ENCODE assay signal across 22 cellular contexts in the genomic region with DNA sequence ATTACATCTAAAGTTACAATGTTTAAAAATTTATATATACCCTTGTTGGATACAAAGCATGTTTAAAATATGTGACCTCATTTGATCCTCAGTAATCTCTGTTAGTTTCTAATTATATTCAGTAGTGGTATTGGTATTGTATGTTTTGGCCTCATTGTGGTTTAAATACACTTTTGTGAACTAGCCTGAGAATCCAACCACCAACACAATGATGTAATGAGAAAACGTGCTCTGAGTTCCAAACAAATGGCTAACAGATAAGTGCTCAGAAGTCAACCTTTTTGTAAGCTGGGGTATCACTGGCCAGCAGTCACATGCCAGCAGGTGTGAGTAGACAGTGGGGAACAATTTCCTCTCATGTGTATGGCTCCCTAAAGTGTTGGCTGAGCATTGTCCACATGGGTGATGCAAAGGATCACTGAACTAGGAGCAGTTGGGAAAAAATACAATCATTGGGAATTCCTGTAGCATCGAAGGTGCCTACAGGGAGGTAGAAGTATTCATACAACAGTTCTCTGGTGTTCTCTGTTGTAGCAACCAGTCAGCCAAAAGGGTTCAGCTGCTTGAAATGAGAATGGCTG. TPM values are rescaled to one million over a fixed set of nuclear protein-coding genes. Genes with fewer than 3 reads are reported as not detected.
DNase-seq lines count a peak whose midpoint lies in the region; ATAC-seq and TF ChIP-seq lines count a peak whose summit lies in the region.
"Had no signal": no experiment of that assay in that cellular context is flagged by ENCODE, and none has a peak within 500 bp of the region (broad histone marks: within the 10 kb centered on the region; RNA-seq: fewer than 3 reads in every experiment).

No MANE protein-coding gene starts in this region.

- H4K20me1 ChIP-seq in H9 (ENCODE audit: control insufficient read depth, insufficient read depth, insufficient read length), result no peaks in the 10 kb centered on the region

- no peak overlapping the region for H4K5ac ChIP-seq in H9 (ENCODE audit: insufficient read length, low read depth, low read length)

- no peak for ATAC-seq in CD4-positive, alpha-beta T cell (ENCODE audit: poor library complexity)
- no peak for ATAC-seq in activated B cell treated with CpG ODN at 0.5 μM for 24 hours (ENCODE audit: low read depth)
- ATAC-seq in effector memory CD8-positive, alpha-beta T cell (replicated peaks), result peak; percentile 3
- ATAC-seq in Right ventricle myocardium superior (ENCODE audit: poor library complexity), result no peak
- ATAC-seq: activated CD4-positive, CD25-positive, alpha-beta regulatory T cell treated with anti-CD3 and anti-CD28 coated beads, Interleukin-2, amount 50 U/mL, for 24 hours had no signal

- POLR2A ChIA-PET in CD4-positive, alpha-beta T cell (lab: Charles Lee), result no interaction called here
- POLR2A ChIA-PET in activated B cell treated with CpG ODN at 0.5 μM for 24 hours (lab: Charles Lee) (interaction anchor here (0.9 kb wide), 1 partner anchor 11 kb away, joined by 3 read pairs; no protein-coding TSS in a partner anchor), Caco-2 (lab: Charles Lee) (no interaction called here)

- no peak overlapping the region for H3K9ac ChIP-seq in H9 (ENCODE audit: extremely low read depth, insufficient read length, low read length)
- H3K9ac ChIP-seq: parathyroid adenoma had no signal

- H3K4me3 ChIP-seq in GM12865 (ENCODE audit: low read depth, low read length), result no peak overlapping the region
- H3K4me3 ChIP-seq in Caco-2 (ENCODE audit: low read depth, low read length), result no peak overlapping the region
- H3K4me3 ChIP-seq: adrenal gland, breast epithelium, Peyer's patch had no signal

- no peak overlapping the region for H3K56ac ChIP-seq in H9 (ENCODE audit: insufficient read length, low read depth, low read length)

- BruUV-seq in Caco-2 (replicated peaks; lab: Mats Ljungman, UMichigan), result no TSS peak

- no peaks in the 10 kb centered on the region for H3K27me3 Mint-ChIP-seq in CD4-positive, alpha-beta T cell
- no peaks in the 10 kb centered on the region for H3K27me3 Mint-ChIP-seq in activated B cell treated with CpG ODN at 0.5 μM for 24 hours
- H3K27me3 Mint-ChIP-seq in effector memory CD8-positive, alpha-beta T cell, result no peaks in the 10 kb centered on the region
- H3K27me3 Mint-ChIP-seq in H9 (ENCODE audit: low read depth), result no peaks in the 10 kb centered on the region; the same call in 1 of the 2 replicates
- H3K27me3 Mint-ChIP-seq in Caco-2 (ENCODE audit: insufficient read depth, unreplicated experiment), result no peaks in the 10 kb centered on the region

- H3K4me3 Mint-ChIP-seq in CD4-positive, alpha-beta T cell, result no peak overlapping the region
- no peak overlapping the region for H3K4me3 Mint-ChIP-seq in activated B cell treated with CpG ODN at 0.5 μM for 24 hours
- H3K4me3 Mint-ChIP-seq in effector memory CD8-positive, alpha-beta T cell, result no peak overlapping the region
- no peak overlapping the region for H3K4me3 Mint-ChIP-seq in H9
- H3K4me3 Mint-ChIP-seq in Caco-2 (ENCODE audit: unreplicated experiment), result no peak overlapping the region

- peaks cover 25% of the 10 kb centered on the region for H3K36me3 Mint-ChIP-seq in CD4-positive, alpha-beta T cell (ENCODE audit: low read depth)
- H3K36me3 Mint-ChIP-seq in activated B cell treated with CpG ODN at 0.5 μM for 24 hours (ENCODE audit: low read depth) (peaks cover 19% of the 10 kb centered on the region), H9 (ENCODE audit: insufficient read depth in 1 of 3, low read depth in 3 of 3) (no peaks in the 10 kb centered on the region), Caco-2 (ENCODE audit: insufficient read depth, unreplicated experiment) (no peaks in the 10 kb centered on the region)
- peaks cover 32% of the 10 kb centered on the region for H3K36me3 Mint-ChIP-seq in effector memory CD8-positive, alpha-beta T cell (ENCODE audit: insufficient read depth)

- no peaks in the 10 kb centered on the region for H3K79me2 ChIP-seq in H9 (ENCODE audit: insufficient read depth, low read length)
- H3K79me2 ChIP-seq: parathyroid adenoma had no signal

- peaks cover 52% of the 10 kb centered on the region for H3K4me1 Mint-ChIP-seq in CD4-positive, alpha-beta T cell (ENCODE audit: low read depth)
- H3K4me1 Mint-ChIP-seq in activated B cell treated with CpG ODN at 0.5 μM for 24 hours (peaks cover 44% of the 10 kb centered on the region), H9 (no peaks in the 10 kb centered on the region), Caco-2 (ENCODE audit: low read depth, unreplicated experiment) (peaks cover 7% of the 10 kb centered on the region)
- peaks cover 29 to 33% of the 10 kb centered on the region in 2 donors for H3K4me1 Mint-ChIP-seq in effector memory CD8-positive, alpha-beta T cell (ENCODE audit: low read depth in 2 of 2)

- H3K9me3 Mint-ChIP-seq in CD4-positive, alpha-beta T cell, result no peaks in the 10 kb centered on the region
- H3K9me3 Mint-ChIP-seq in activated B cell treated with CpG ODN at 0.5 μM for 24 hours (peaks cover 3% of the 10 kb centered on the region), H9 (no peaks in the 10 kb centered on the region; a peak in 1 of 5 replicates), Caco-2 (ENCODE audit: unreplicated experiment) (no peaks in the 10 kb centered on the region)
- H3K9me3 Mint-ChIP-seq in effector memory CD8-positive, alpha-beta T cell, result no peaks in the 10 kb centered on the region

- intact Hi-C loops in CD4-positive, alpha-beta T cell (cut with DNase I, micrococcal nuclease), result loop anchor here in 1 of 2 experiments (5.0 kb wide), 1 partner anchor 53 kb away; no protein-coding TSS in a partner anchor
- intact Hi-C loops in activated B cell treated with CpG ODN at 0.5 μM for 24 hours (cut with micrococcal nuclease) (no loop called here), Right ventricle myocardium superior (cut with DNase I) (no loop called here), Caco-2 (cut with micrococcal nuclease; ENCODE audit: unreplicated experiment) (no loop called here)

- H4K8ac ChIP-seq in H9 (replicated peaks; ENCODE audit: insufficient read length, low read depth, low read length), result no peak overlapping the region

- no peak overlapping the region for H3K23ac ChIP-seq in H9 (ENCODE audit: insufficient read length, low read depth, low read length)

- no peak overlapping the region for H3K18ac ChIP-seq in H9 (ENCODE audit: insufficient read length, low read depth, low read length)

- TF ChIP-seq CTCF in CD4-positive, alpha-beta T cell (IDR thresholded peaks at IDR 0.05), result no peak
- TF ChIP-seq CTCF in GM12865 (IDR thresholded peaks at IDR 0.05; ENCODE audit: insufficient read depth, low read depth, low read length, missing control alignments) (no peak), activated B cell treated with CpG ODN at 0.5 μM for 24 hours (IDR thresholded peaks at IDR 0.05) (no peak), H9 (conservative IDR thresholded peaks at IDR 0.05) (no peak), Caco-2 (IDR thresholded peaks at IDR 0.05; ENCODE audit: insufficient read depth in 1 of 2, low read depth in 1 of 2, low read length in 1 of 2, severe bottlenecking in 1 of 2, unreplicated experiment in 1 of 2) (no peak)

- H2BK20ac ChIP-seq in H9 (ENCODE audit: low read depth, low read length, poor library complexity, severe bottlenecking), result no peak overlapping the region

- H3K4me1 ChIP-seq in H9 (ENCODE audit: insufficient read depth, low read length) (no peaks in the 10 kb centered on the region), Caco-2 (no peaks in the 10 kb centered on the region; the same call in 1 of the 2 replicates)
- H3K4me1 ChIP-seq: BE2C, breast epithelium, parathyroid adenoma had no signal

- peak overlapping the region; percentile 95 for H3K27ac ChIP-seq in CD4-positive, alpha-beta T cell (ENCODE audit: low read depth, low read length)
- no peak overlapping the region for H3K27ac ChIP-seq in H9 (ENCODE audit: insufficient read length, low read depth, low read length)
- H3K27ac ChIP-seq: breast epithelium, epithelial cell of prostate, parathyroid adenoma had no signal

- H3T11ph ChIP-seq in H9 (ENCODE audit: low read length), result no peak overlapping the region

- no peaks in the 10 kb centered on the region for H3K79me1 ChIP-seq in H9 (ENCODE audit: insufficient read depth, low read depth, low read length, poor library complexity, severe bottlenecking)

- no peak for DNase-seq in CD4-positive, alpha-beta T cell
- peak; percentile 19 for DNase-seq in GM12865 (ENCODE audit: low read depth)
- DNase-seq in activated B cell treated with CpG ODN at 0.5 μM for 24 hours, result no peak
- DNase-seq in effector memory CD8-positive, alpha-beta T cell, result no peak
- no peak for DNase-seq in GOT3 (lab: John Stamatoyannopoulos, UW)
- no peak for DNase-seq in Right ventricle myocardium superior
- DNase-seq in H9, result no peak
- no peak for DNase-seq in Caco-2
- DNase-seq: adrenal gland; BE2C; dermis blood vessel endothelial cell; foreskin fibroblast; hypothalamus; NCI-H187 treated with DMSO at 0.1 percent for 48 hours; NCI-H2227 treated with DMSO at 0.1 percent for 48 hours; Peyer's patch; stimulated activated CD4-positive, alpha-beta T cell treated with anti-CD3 and anti-CD28 coated beads, Interleukin-4, amount 100 ng/mL, for 1 hour; T-helper 9 cell had no signal

- no peak overlapping the region for H3K14ac ChIP-seq in H9 (ENCODE audit: insufficient read depth, low read length)

- H3K9me3 ChIP-seq in CD4-positive, alpha-beta T cell (ENCODE audit: control insufficient read depth, low read length), result no peaks in the 10 kb centered on the region
- H3K9me3 ChIP-seq in H9 (ENCODE audit: control insufficient read depth, low read depth, low read length) (no peaks in the 10 kb centered on the region), Caco-2 (no peaks in the 10 kb centered on the region)
- H3K9me3 ChIP-seq: adrenal gland, BE2C, breast epithelium, Peyer's patch had no signal

- H2BK120ac ChIP-seq in H9 (ENCODE audit: low read depth, low read length, poor library complexity, severe bottlenecking), result no peak overlapping the region

- no peak overlapping the region for H2BK5ac ChIP-seq in H9 (ENCODE audit: insufficient read length, low read length)

- no peak overlapping the region for H2BK15ac ChIP-seq in H9 (ENCODE audit: low read depth, low read length)

- H3K36me3 ChIP-seq in Caco-2 (ENCODE audit: control insufficient read depth, insufficient read depth, low read length), result no peaks in the 10 kb centered on the region
- H3K36me3 ChIP-seq: adrenal gland, BE2C, breast epithelium, Peyer's patch had no signal

- no peak overlapping the region for H3K27ac Mint-ChIP-seq in CD4-positive, alpha-beta T cell
- H3K27ac Mint-ChIP-seq in activated B cell treated with CpG ODN at 0.5 μM for 24 hours (peak overlapping the region; percentile 95), H9 (no peak overlapping the region), Caco-2 (ENCODE audit: unreplicated experiment) (no peak overlapping the region)
- H3K27ac Mint-ChIP-seq in effector memory CD8-positive, alpha-beta T cell, result peak overlapping the region in 1 of 2 donors; percentile 96

- H3K23me2 ChIP-seq in H9 (ENCODE audit: insufficient read length, low read depth, low read length, poor library complexity, severe bottlenecking), result no peaks in the 10 kb centered on the region

- H4K91ac ChIP-seq in H9 (ENCODE audit: insufficient read length, low read depth, low read length), result no peak overlapping the region

- no peak overlapping the region for H3K4ac ChIP-seq in H9 (ENCODE audit: low read depth, low read length)

- no peak overlapping the region for H2AFZ ChIP-seq in H9 (ENCODE audit: low read length)
- H2AFZ ChIP-seq: parathyroid adenoma had no signal

- no peak overlapping the region for H2AK5ac ChIP-seq in H9 (ENCODE audit: insufficient read length, low read length)

- no peak overlapping the region for H2BK12ac ChIP-seq in H9 (ENCODE audit: insufficient read length, low read depth, low read length)

- CTCF ChIA-PET in CD4-positive, alpha-beta T cell (lab: Charles Lee), result interaction anchor here (2.3 kb wide), 1 partner anchor 56 kb away, joined by 14 read pairs; a partner anchor contains a TSS
- CTCF ChIA-PET in activated B cell treated with CpG ODN at 0.5 μM for 24 hours (lab: Charles Lee), result no interaction called here
- CTCF ChIA-PET in Caco-2 (lab: Charles Lee), result no interaction called here

- H3K4me2 ChIP-seq in H9 (ENCODE audit: insufficient read depth, insufficient read length, low read length), result no peak overlapping the region

- WGBS in H9 (ENCODE audit: extremely low coverage, insufficient read length, low lambda C conversion rate), result no CpG with 5 or more reads among the region's 2 CpGs

- H3K27me3 ChIP-seq in CD4-positive, alpha-beta T cell (ENCODE audit: control insufficient read depth, insufficient read depth, low read length), result no peaks in the 10 kb centered on the region
- no peaks in the 10 kb centered on the region for H3K27me3 ChIP-seq in H9 (ENCODE audit: insufficient read depth, low read length)
- no peaks in the 10 kb centered on the region for H3K27me3 ChIP-seq in Caco-2 (replicated peaks; ENCODE audit: control insufficient read depth, insufficient read depth, low read length)
- H3K27me3 ChIP-seq: adrenal gland, BE2C, breast epithelium, Peyer's patch had no signal

RNA-seq across cellular contexts. Expression of a gene that starts 56.1 kb away (rescaled TPM):
- total RNA-seq in CD4-positive, alpha-beta T cell, result 100 to 1,000 TPM; 123 to 126 TPM
- total RNA-seq in activated B cell treated with CpG ODN at 0.5 μM for 24 hours, result 207 and 219 TPM in 2 replicates
- total RNA-seq in Right ventricle myocardium superior, result 3.4 TPM
- 1.4 and 2.3 TPM in 2 replicates for total RNA-seq in H9 (2021)
- 15.2 and 15.6 TPM in 2 replicates for total RNA-seq in Caco-2 (2022)
